Comparison of ENCODE assay signal across 22 cellular contexts in the genomic region with DNA sequence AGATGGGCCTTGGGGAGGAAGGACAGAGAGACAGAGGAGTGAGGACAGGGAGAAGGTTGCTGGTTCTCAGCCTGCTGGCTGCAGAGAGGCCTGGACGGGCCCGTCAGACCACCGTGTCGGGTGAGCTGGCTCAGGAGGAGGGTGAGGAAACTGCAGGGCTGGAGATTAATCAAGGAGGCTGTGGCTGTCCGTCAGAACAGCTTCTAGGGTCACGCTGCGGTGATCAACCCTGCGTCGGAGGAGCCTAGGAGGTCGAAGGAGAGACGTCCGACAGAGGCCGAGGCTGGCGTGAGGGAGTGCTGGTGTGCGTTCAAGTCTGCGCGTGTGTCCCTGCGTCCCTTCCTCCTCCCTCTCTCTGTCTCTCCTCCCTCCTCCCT.
A peak's percentile ranks its signal among the peaks of the same experiment; 100 is the strongest.
DNase-seq lines count a peak whose midpoint lies in the region; ATAC-seq, FAIRE-seq and TF ChIP-seq lines count a peak whose summit lies in the region.
"Had no signal": no experiment of that assay in that cellular context is flagged by ENCODE, and none has a peak within 500 bp of the region (broad histone marks: within the 10 kb centered on the region; RNA-seq: fewer than 3 reads in every experiment).

No MANE protein-coding gene starts in this region.

- POLR2A ChIA-PET in activated CD8-positive, alpha-beta T cell treated with anti-CD3 and anti-CD28 coated beads for 36 hours (lab: Charles Lee): no interaction called here

- H3K4me3 ChIP-seq in upper lobe of left lung: no peak overlapping the region
- H3K4me3 ChIP-seq: lung, ovary, tibial artery had no signal

- H3K27ac ChIP-seq in upper lobe of left lung: no peak overlapping the region
- H3K27ac ChIP-seq: 22Rv1, ovary, tibial artery, VCaP had no signal

- FAIRE-seq in HTR-8/SVneo (lab: Jason Lieb, UNC): no peak

- no peaks in the 10 kb centered on the region for H3K9me3 ChIP-seq in upper lobe of left lung
- H3K9me3 ChIP-seq: ovary had no signal

- ATAC-seq in activated CD8-positive, alpha-beta memory T cell treated with anti-CD3 and anti-CD28 coated beads, Interleukin-2, amount 10 ng/mL, durations not matched to agents 7 days and 5 days: no peak
- ATAC-seq in upper lobe of left lung (ENCODE audit: low FRiP score in 2 of 2): peak in 1 of 2 donors; percentile 38
- ATAC-seq in activated CD8-positive, alpha-beta T cell treated with anti-CD3 and anti-CD28 coated beads for 36 hours: no peak

- peaks cover 24% of the 10 kb centered on the region for H3K27me3 Mint-ChIP-seq in activated CD8-positive, alpha-beta memory T cell treated with anti-CD3 and anti-CD28 coated beads, Interleukin-2, amount 10 ng/mL, durations not matched to agents 7 days and 5 days
- H3K27me3 Mint-ChIP-seq in nephron progenitor cell (ENCODE audit: low read depth, poor library complexity): peaks cover 7% of the 10 kb centered on the region
- H3K27me3 Mint-ChIP-seq in activated CD8-positive, alpha-beta T cell treated with anti-CD3 and anti-CD28 coated beads for 36 hours: peaks cover 7% of the 10 kb centered on the region

- H3K36me3 Mint-ChIP-seq in activated CD8-positive, alpha-beta memory T cell treated with anti-CD3 and anti-CD28 coated beads, Interleukin-2, amount 10 ng/mL, durations not matched to agents 7 days and 5 days: no peaks in the 10 kb centered on the region
- H3K36me3 Mint-ChIP-seq in nephron progenitor cell (ENCODE audit: low read depth): no peaks in the 10 kb centered on the region
- no peaks in the 10 kb centered on the region for H3K36me3 Mint-ChIP-seq in activated CD8-positive, alpha-beta T cell treated with anti-CD3 and anti-CD28 coated beads for 36 hours (ENCODE audit: low read depth)
- H3K36me3 Mint-ChIP-seq: immature natural killer cell had no signal

- TF ChIP-seq EP300 in upper lobe of left lung (IDR thresholded peaks at IDR 0.05): no peak

- no peaks in the 10 kb centered on the region for H3K27me3 ChIP-seq in upper lobe of left lung
- H3K27me3 ChIP-seq: ovary had no signal

- no peak for TF ChIP-seq CTCF in nephron progenitor cell (IDR thresholded peaks at IDR 0.05)
- TF ChIP-seq CTCF in upper lobe of left lung (IDR thresholded peaks at IDR 0.05): no peak
- no peak for TF ChIP-seq CTCF in activated CD8-positive, alpha-beta T cell treated with anti-CD3 and anti-CD28 coated beads for 36 hours (IDR thresholded peaks at IDR 0.05)

- no peaks in the 10 kb centered on the region for H3K36me3 ChIP-seq in upper lobe of left lung
- H3K36me3 ChIP-seq: ovary, tibial artery had no signal

- H3K4me1 ChIP-seq in upper lobe of left lung: peaks cover 0 to 4% (median 0%) of the 10 kb centered on the region in 4 donors
- H3K4me1 ChIP-seq: tibial artery had no signal

- no peaks in the 10 kb centered on the region for H3K9me3 Mint-ChIP-seq in activated CD8-positive, alpha-beta memory T cell treated with anti-CD3 and anti-CD28 coated beads, Interleukin-2, amount 10 ng/mL, durations not matched to agents 7 days and 5 days (ENCODE audit: low read depth)
- H3K9me3 Mint-ChIP-seq in nephron progenitor cell: peaks cover 8% of the 10 kb centered on the region
- no peaks in the 10 kb centered on the region for H3K9me3 Mint-ChIP-seq in activated CD8-positive, alpha-beta T cell treated with anti-CD3 and anti-CD28 coated beads for 36 hours

- no peak overlapping the region for H3K4me3 Mint-ChIP-seq in activated CD8-positive, alpha-beta memory T cell treated with anti-CD3 and anti-CD28 coated beads, Interleukin-2, amount 10 ng/mL, durations not matched to agents 7 days and 5 days
- H3K4me3 Mint-ChIP-seq in nephron progenitor cell: peak overlapping the region; percentile 7
- H3K4me3 Mint-ChIP-seq in activated CD8-positive, alpha-beta T cell treated with anti-CD3 and anti-CD28 coated beads for 36 hours: no peak overlapping the region
- H3K4me3 Mint-ChIP-seq: immature natural killer cell had no signal

- no peak for TF ChIP-seq POLR2A in upper lobe of left lung (IDR thresholded peaks at IDR 0.05)

- peak; percentile 47 to 60 for DNase-seq in NOMO-1 (lab: John Stamatoyannopoulos, UW; ENCODE audit: unreplicated experiment in 2 of 2)
- no peak for DNase-seq in NOMO-1 treated with dmso at 0.1 percent for 144 hours (lab: John Stamatoyannopoulos, UW; ENCODE audit: unreplicated experiment)
- DNase-seq in activated CD8-positive, alpha-beta memory T cell treated with anti-CD3 and anti-CD28 coated beads, Interleukin-2, amount 10 ng/mL, durations not matched to agents 7 days and 5 days: peak; percentile 25
- peak; percentile 60 for DNase-seq in nephron progenitor cell
- DNase-seq in upper lobe of left lung: peak; percentile 19 to 54
- no peak for DNase-seq in activated CD8-positive, alpha-beta T cell treated with anti-CD3 and anti-CD28 coated beads for 36 hours
- no peak for DNase-seq in HTR-8/SVneo (ENCODE audit: insufficient read length, low spot score)
- no peak for DNase-seq in activated CD4-positive, alpha-beta T cell treated with anti-CD3 and anti-CD28 coated beads for 1 hour
- DNase-seq: activated T-cell treated with anti-CD3 and anti-CD28 coated beads, Interleukin-2, amount 50 U/mL, for 1 hour; amygdala; foreskin fibroblast; immature natural killer cell; NCI-H2171; NCI-H526; OCI-M1; ovary; SIG-M5; stimulated activated naive CD4-positive, alpha-beta T cell treated with Interleukin-2 at 50 U/mL for 16 hours had no signal

- 49 to 62% methylated on average over 14 to 18 of the region's 18 CpGs for WGBS in upper lobe of left lung, 2 donors

- H3K4me1 Mint-ChIP-seq in activated CD8-positive, alpha-beta memory T cell treated with anti-CD3 and anti-CD28 coated beads, Interleukin-2, amount 10 ng/mL, durations not matched to agents 7 days and 5 days: peaks cover 6% of the 10 kb centered on the region
- H3K4me1 Mint-ChIP-seq in nephron progenitor cell: peaks cover 38% of the 10 kb centered on the region
- H3K4me1 Mint-ChIP-seq in activated CD8-positive, alpha-beta T cell treated with anti-CD3 and anti-CD28 coated beads for 36 hours (ENCODE audit: low read depth): peaks cover 3% of the 10 kb centered on the region

- CTCF ChIA-PET in activated CD8-positive, alpha-beta memory T cell treated with anti-CD3 and anti-CD28 coated beads, Interleukin-2, amount 10 ng/mL, durations not matched to agents 7 days and 5 days (lab: Charles Lee): no interaction called here
- CTCF ChIA-PET in activated CD8-positive, alpha-beta T cell treated with anti-CD3 and anti-CD28 coated beads for 36 hours (lab: Charles Lee): no interaction called here

- intact Hi-C loops in activated CD8-positive, alpha-beta T cell treated with anti-CD3 and anti-CD28 coated beads for 36 hours (cut with micrococcal nuclease): no loop called here

- H3K27ac Mint-ChIP-seq in activated CD8-positive, alpha-beta memory T cell treated with anti-CD3 and anti-CD28 coated beads, Interleukin-2, amount 10 ng/mL, durations not matched to agents 7 days and 5 days: no peak overlapping the region
- H3K27ac Mint-ChIP-seq in nephron progenitor cell: peak overlapping the region; percentile 49
- H3K27ac Mint-ChIP-seq in activated CD8-positive, alpha-beta T cell treated with anti-CD3 and anti-CD28 coated beads for 36 hours: no peak overlapping the region
- H3K27ac Mint-ChIP-seq: immature natural killer cell had no signal

Comparison
In these comparisons a context has a peak if more than half of its experiments do, and no peak if none do; other contexts are left out.
1. DNase-seq: peak in NOMO-1 (2 of 2), activated CD8-positive, alpha-beta memory T cell treated with anti-CD3 and anti-CD28 coated beads, Interleukin-2, amount 10 ng/mL, durations not matched to agents 7 days and 5 days (single experiment), nephron progenitor cell (single experiment) and upper lobe of left lung (2 of 2); none in NOMO-1 treated with dmso at 0.1 percent for 144 hours (single experiment), activated CD8-positive, alpha-beta T cell treated with anti-CD3 and anti-CD28 coated beads for 36 hours (single experiment), HTR-8/SVneo (single experiment) and activated CD4-positive, alpha-beta T cell treated with anti-CD3 and anti-CD28 coated beads for 1 hour (single experiment).